Comparison of ENCODE assay signal across 16 cellular contexts in genomic region chr13:26310003-26310402, GRCh38.
"Had no signal": no experiment of that assay in that cellular context is flagged by ENCODE, and none has a peak within 500 bp of the region (broad histone marks: within the 10 kb centered on the region; RNA-seq: fewer than 3 reads in every experiment).

No MANE protein-coding gene starts in this region.

- DNase-seq: effector CD4-positive, alpha-beta T cell; foreskin fibroblast; gastrocnemius medialis; left ventricle myocardium superior; lower lobe of right lung; naive thymus-derived CD8-positive, alpha-beta T cell; nephron progenitor cell; nucleus accumbens; stimulated activated CD4-positive, alpha-beta T cell treated with anti-CD3 and anti-CD28 coated beads, Interleukin-12 subunit alpha, Interleukin-12 subunit beta, amount 100 ng/mL, for 4 hours; stimulated activated CD4-positive, alpha-beta T cell treated with anti-CD3 and anti-CD28 coated beads, Interleukin-1b, Interleukin-23, amount 100 ng/mL, for 48 hours; stimulated activated CD4-positive, alpha-beta T cell treated with anti-CD3 and anti-CD28 coated beads, Interleukin-4, amount 100 ng/mL, for 1 hour; stimulated activated CD8-positive, alpha-beta memory T cell treated with anti-CD3 and anti-CD28 coated beads, Interleukin-4, amount 100 ng/mL, for 48 hours; stimulated activated naive CD4-positive, alpha-beta T cell; stimulated activated naive CD8-positive, alpha-beta T cell treated with anti-CD3 and anti-CD28 coated beads, Interleukin-15, amount 100 ng/mL, for 72 hours; transverse colon had no signal

- ATAC-seq: left ventricle myocardium superior; lower lobe of right lung; naive thymus-derived CD8-positive, alpha-beta T cell; sciatic nerve; stimulated activated naive CD8-positive, alpha-beta T cell treated with anti-CD3 and anti-CD28 coated beads, Interleukin-15, amount 100 ng/mL, for 72 hours had no signal
